In genomic region chr13:84279166-84279565, GRCh38 we compare ENCODE assay signal across 1 cellular context.
TF ChIP-seq lines count a peak whose summit lies in the region.

No MANE protein-coding gene starts in this region.

TF ChIP-seq in IMR-90, 13 proteins besides CTCF, POLR2A, EP300 and RAD21 (continued from another document):
- TF ChIP-seq CHD1 (IDR thresholded peaks at IDR 0.05; ENCODE audit: low read depth, low read length) = no peak
- TF ChIP-seq BHLHE40 (IDR thresholded peaks at IDR 0.05; ENCODE audit: low read depth, low read length) = no peak
- TF ChIP-seq CEBPB (IDR thresholded peaks at IDR 0.05; ENCODE audit: low read depth, low read length) = no peak
- no peak for TF ChIP-seq NFE2L2 (IDR thresholded peaks at IDR 0.05; ENCODE audit: low read depth, low read length)
- no peak for TF ChIP-seq MAZ (IDR thresholded peaks at IDR 0.05; ENCODE audit: borderline replicate concordance, low read depth, low read length)
- no peak for TF ChIP-seq MAFK (IDR thresholded peaks at IDR 0.05; ENCODE audit: low read depth, low read length)
- TF ChIP-seq MXI1 (IDR thresholded peaks at IDR 0.05; ENCODE audit: borderline replicate concordance, low read depth, low read length) = no peak
